In the genomic region with DNA sequence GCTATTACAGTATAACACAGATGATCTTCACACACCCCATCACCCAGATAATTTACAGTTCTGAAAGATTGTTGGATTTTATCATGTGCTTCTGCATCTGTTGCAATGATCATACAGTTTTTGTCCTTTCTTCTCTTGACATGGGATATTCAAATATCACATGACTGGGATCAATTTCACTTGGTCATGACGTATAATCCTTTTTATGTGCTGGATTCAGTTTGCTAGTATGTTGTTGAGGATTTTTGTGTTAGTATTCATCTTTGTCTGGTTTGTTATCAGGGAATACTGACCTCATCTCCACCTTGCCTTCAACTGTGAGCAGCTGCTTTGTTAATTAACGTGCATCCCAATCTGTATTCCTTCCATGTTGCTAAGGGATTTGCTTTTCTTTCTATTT, we compare ENCODE assay signal across 28 cellular contexts.
"Had no signal": no experiment of that assay in that cellular context is flagged by ENCODE, and none has a peak within 500 bp of the region (broad histone marks: within the 10 kb centered on the region; RNA-seq: fewer than 3 reads in every experiment).

No MANE protein-coding gene starts in this region.

- H3K27me3 ChIP-seq: brain microvascular endothelial cell, gastroesophageal sphincter, neutrophil, right lobe of liver, transverse colon, uterus had no signal

- H3K4me1 ChIP-seq: gastroesophageal sphincter, right lobe of liver, transverse colon, uterus had no signal

- H3K27me3 Mint-ChIP-seq: activated naive CD8-positive, alpha-beta T cell; effector memory CD8-positive, alpha-beta T cell; naive B cell; stimulated activated naive B cell treated with anti-CD40 and anti-IgM and Interleukin-4, amounts not matched to agents 10 μg/mL and 1 μg/mL and 100 μg/mL, for 72 hours had no signal

- H3K9me3 ChIP-seq: gastroesophageal sphincter, neutrophil, right lobe of liver, transverse colon, uterus had no signal

- H3K27ac ChIP-seq: brain microvascular endothelial cell, gastroesophageal sphincter, neutrophil, right lobe of liver, skin epidermis, transverse colon, uterus had no signal

- FAIRE-seq: keratinocyte had no signal

- H3K27ac Mint-ChIP-seq: activated naive CD8-positive, alpha-beta T cell; effector memory CD8-positive, alpha-beta T cell; naive B cell; nephron progenitor cell; stimulated activated naive B cell treated with anti-CD40 and anti-IgM and Interleukin-4, amounts not matched to agents 10 μg/mL and 1 μg/mL and 100 μg/mL, for 72 hours had no signal

- ATAC-seq: effector memory CD8-positive, alpha-beta T cell; gastroesophageal sphincter; left colon; right lobe of liver; stimulated activated naive B cell treated with anti-CD40 and anti-IgM and Interleukin-4, amounts not matched to agents 10 μg/mL and 1 μg/mL and 100 μg/mL, for 72 hours had no signal

- H3K36me3 Mint-ChIP-seq: naive B cell had no signal

- H3K36me3 ChIP-seq: brain microvascular endothelial cell, gastroesophageal sphincter, neutrophil, right lobe of liver, transverse colon, uterus had no signal

- H3K4me3 Mint-ChIP-seq: activated naive CD8-positive, alpha-beta T cell; effector memory CD8-positive, alpha-beta T cell; naive B cell; nephron progenitor cell; stimulated activated naive B cell treated with anti-CD40 and anti-IgM and Interleukin-4, amounts not matched to agents 10 μg/mL and 1 μg/mL and 100 μg/mL, for 72 hours had no signal

- DNase-seq: activated CD4-positive, alpha-beta T cell treated with anti-CD3 and anti-CD28 coated beads for 4 hours; activated CD4-positive, alpha-beta T cell treated with anti-CD3 and anti-CD28 coated beads, Interleukin-2, amount 50 U/mL, for 4 hours; activated CD4-positive, CD25-positive, alpha-beta regulatory T cell; activated effector memory CD4-positive, alpha-beta T cell treated with Interleukin-2 at 50 U/mL for 16 hours; activated naive CD4-positive, alpha-beta T cell treated with Interleukin-2 at 50 U/mL for 16 hours; aorta; brain microvascular endothelial cell; cortex of kidney; effector memory CD8-positive, alpha-beta T cell; erythroblast; head of caudate nucleus; hippocampal formation; left colon; mammary epithelial cell; naive B cell; nephron progenitor cell; right lobe of liver; stimulated activated CD4-positive, alpha-beta T cell treated with anti-CD3 and anti-CD28 coated beads, Interleukin-12 subunit alpha, Interleukin-12 subunit beta, amount 100 ng/mL, for 4 hours; stimulated activated CD4-positive, alpha-beta T cell treated with anti-CD3 and anti-CD28 coated beads, Interleukin-4, amount 100 ng/mL, for 1 hour; stimulated activated CD8-positive, alpha-beta memory T cell treated with anti-CD3 and anti-CD28 coated beads, Interleukin-4, amount 100 ng/mL, for 48 hours; stimulated activated naive B cell treated with anti-CD40 and anti-IgM and Interleukin-4, amounts not matched to agents 10 μg/mL and 1 μg/mL and 100 μg/mL, for 72 hours; transverse colon; uterus had no signal

- H3K4me3 ChIP-seq: gastroesophageal sphincter, right lobe of liver, skin epidermis, transverse colon, uterus had no signal

- H3K4me1 Mint-ChIP-seq: nephron progenitor cell had no signal

- H3K9me3 Mint-ChIP-seq: effector memory CD8-positive, alpha-beta T cell; naive B cell; nephron progenitor cell; stimulated activated naive B cell treated with anti-CD40 and anti-IgM and Interleukin-4, amounts not matched to agents 10 μg/mL and 1 μg/mL and 100 μg/mL, for 72 hours had no signal
